ENCODE assay signal across 27 cellular contexts in genomic region chrX:24475480-24475879, GRCh38. TPM values are rescaled to one million over a fixed set of nuclear protein-coding genes. Genes with fewer than 3 reads are reported as not detected.
DNase-seq lines count a peak whose midpoint lies in the region; ATAC-seq, FAIRE-seq and TF ChIP-seq lines count a peak whose summit lies in the region.
"Had no signal": no experiment of that assay in that cellular context is flagged by ENCODE, and none has a peak within 500 bp of the region (broad histone marks: within the 10 kb centered on the region; RNA-seq: fewer than 3 reads in every experiment).

No MANE protein-coding gene starts in this region.

- H3K27ac ChIP-seq in dorsolateral prefrontal cortex (no peak overlapping the region), HepG2 (ENCODE audit: extremely low read length, insufficient read depth, low read length) (no peak overlapping the region)
- H3K27ac ChIP-seq: right atrium auricular region had no signal

- no peak overlapping the region for H2AFZ ChIP-seq in HepG2 (ENCODE audit: low read length)

- intact Hi-C loops in activated CD4-positive, alpha-beta memory T cell treated with anti-CD3 and anti-CD28 coated beads for 36 hours (cut with micrococcal nuclease): loop anchor here (10.0 kb wide), 1 partner anchor 811 kb away; the partner anchor contains the start of gene PRDX4
- intact Hi-C loops in Calu3 (cut with micrococcal nuclease; ENCODE audit: unreplicated experiment): no loop called here
- intact Hi-C loops in dorsolateral prefrontal cortex (cut with DNase I): no loop called here
- intact Hi-C loops in HepG2 (cut with micrococcal nuclease; ENCODE audit: unreplicated experiment): no loop called here

- DNase-seq in activated CD4-positive, alpha-beta memory T cell treated with anti-CD3 and anti-CD28 coated beads for 36 hours: no peak
- DNase-seq in activated CD4-positive, alpha-beta memory T cell treated with anti-CD3 and anti-CD28 coated beads, Interleukin-2, amount 10 ng/mL, durations not matched to agents 7 days and 5 days: no peak
- no peak for DNase-seq in Calu3
- DNase-seq in WTC11 (ENCODE audit: low spot score): no peak
- DNase-seq in memory B cell (ENCODE audit: low spot score in 2 of 2): no peak
- no peak for DNase-seq in dorsolateral prefrontal cortex
- no peak for DNase-seq in SK-N-DZ (ENCODE audit: low spot score)
- no peak for DNase-seq in HepG2 (ENCODE audit: low spot score)
- DNase-seq: activated naive CD8-positive, alpha-beta T cell treated with anti-CD3 and anti-CD28 coated beads for 36 hours; activated T-cell treated with anti-CD3 and anti-CD28 coated beads, Interleukin-2, amount 50 U/mL, for 48 hours; aorta; CD8-positive, alpha-beta T cell; DMS 273 treated with DMSO at 0.1 percent for 48 hours; effector CD8-positive, alpha-beta T cell; NCI-H1048; NCI-H1694; NCI-H446 treated with DMSO at 0.1 percent for 48 hours; NCI-H774; RPMI8226; stimulated activated naive CD8-positive, alpha-beta T cell treated with anti-CD3 and anti-CD28 coated beads, Interleukin-15, Interleukin-2, amounts not matched to agents 100 U/mL and 50 U/mL, for 24 hours had no signal

- ATAC-seq in WTC11 (no peak), memory B cell (ENCODE audit: low read depth) (no peak), HepG2 (no peak)
- ATAC-seq: CD8-positive, alpha-beta T cell; left lobe of liver; stimulated activated naive CD8-positive, alpha-beta T cell treated with anti-CD3 and anti-CD28 coated beads, Interleukin-15, Interleukin-2, amounts not matched to agents 100 U/mL and 50 U/mL, for 24 hours had no signal

- no peaks in the 10 kb centered on the region for H4K20me1 ChIP-seq in HepG2 (ENCODE audit: insufficient read depth, low read length)

- peaks cover 57% of the 10 kb centered on the region for H3K4me1 Mint-ChIP-seq in activated CD4-positive, alpha-beta memory T cell treated with anti-CD3 and anti-CD28 coated beads for 36 hours (ENCODE audit: low read depth)
- peaks cover 68% of the 10 kb centered on the region for H3K4me1 Mint-ChIP-seq in activated CD4-positive, alpha-beta memory T cell treated with anti-CD3 and anti-CD28 coated beads, Interleukin-2, amount 10 ng/mL, durations not matched to agents 7 days and 5 days
- no peaks in the 10 kb centered on the region for H3K4me1 Mint-ChIP-seq in Calu3 (ENCODE audit: low read depth, unreplicated experiment)
- H3K4me1 Mint-ChIP-seq in WTC11: peaks cover 59% of the 10 kb centered on the region
- peaks cover 36% of the 10 kb centered on the region for H3K4me1 Mint-ChIP-seq in memory B cell

- CTCF ChIA-PET in activated CD4-positive, alpha-beta memory T cell treated with anti-CD3 and anti-CD28 coated beads for 36 hours (lab: Charles Lee): no interaction called here
- CTCF ChIA-PET in activated CD4-positive, alpha-beta memory T cell treated with anti-CD3 and anti-CD28 coated beads, Interleukin-2, amount 10 ng/mL, durations not matched to agents 7 days and 5 days (lab: Charles Lee): no interaction called here
- CTCF ChIA-PET in Calu3 (lab: Charles Lee) (no interaction called here), WTC11 (lab: Charles Lee) (no interaction called here), HepG2 (lab: Yijun Ruan, JAX; ENCODE audit: low intra/inter-chr PET ratio, low total read pairs) (no interaction called here)

- no peaks in the 10 kb centered on the region for H3K9me3 ChIP-seq in HepG2 (ENCODE audit: low read length)
- H3K9me3 ChIP-seq: right atrium auricular region, thoracic aorta had no signal

- POLR2A ChIA-PET in activated CD4-positive, alpha-beta memory T cell treated with anti-CD3 and anti-CD28 coated beads for 36 hours (lab: Charles Lee): no interaction called here
- POLR2A ChIA-PET in activated CD4-positive, alpha-beta memory T cell treated with anti-CD3 and anti-CD28 coated beads, Interleukin-2, amount 10 ng/mL, durations not matched to agents 7 days and 5 days (lab: Charles Lee): interaction anchor here (0.7 kb wide), 1 partner anchor 10 kb away, joined by 9 read pairs; the partner anchor contains the start of gene PDK3
- POLR2A ChIA-PET in WTC11 (lab: Charles Lee) (no interaction called here), HepG2 (lab: Yijun Ruan, JAX) (no interaction called here)

- no peaks in the 10 kb centered on the region for H3K36me3 ChIP-seq in HepG2 (replicated peaks in 1 of 2; ENCODE audit: control insufficient read depth in 1 of 2, insufficient read depth in 2 of 2, low read length in 2 of 2)
- H3K36me3 ChIP-seq: right atrium auricular region, thoracic aorta had no signal

- no peak overlapping the region for H3K4me2 ChIP-seq in HepG2 (ENCODE audit: low read depth, low read length)
- H3K4me2 ChIP-seq: smooth muscle cell had no signal

- WGBS in HepG2 (ENCODE audit: low lambda C conversion rate): 91% methylated on average over 6 of the region's 6 CpGs

- no peak for TF ChIP-seq POLR2A in HepG2 (IDR thresholded peaks at IDR 0.05; ENCODE audit: insufficient read depth in 1 of 2, low read depth in 2 of 2, low read length in 2 of 2)

- TF ChIP-seq RAD21 in HepG2 (CRISPR knock-in tag; IDR thresholded peaks at IDR 0.05): no peak

- no peak overlapping the region for H3K9ac ChIP-seq in HepG2 (ENCODE audit: insufficient read depth, low read depth, low read length)

- BruUV-seq in Calu3 (replicated peaks; lab: Mats Ljungman, UMichigan): no TSS peak
- BruUV-seq in HepG2 (replicated peaks; lab: Mats Ljungman, UMichigan): no TSS peak

- TF ChIP-seq CTCF in Calu3 (IDR thresholded peaks at IDR 0.05; ENCODE audit: unreplicated experiment) (no peak), WTC11 (IDR thresholded peaks at IDR 0.05) (no peak), dorsolateral prefrontal cortex (IDR thresholded peaks at IDR 0.05 in 54 of 56, conservative IDR thresholded peaks at IDR 0.05 in 2 of 56; ENCODE audit: low read depth in 1 of 56, partially characterized antibody in 56 of 56) (no peak), HepG2 (CRISPR knock-in tag; IDR thresholded peaks at IDR 0.05) (no peak)

- H3K4me3 ChIP-seq in dorsolateral prefrontal cortex (no peak overlapping the region), HepG2 (replicated peaks in 1 of 3; ENCODE audit: insufficient read depth in 1 of 3, low read depth in 2 of 3, low read length in 3 of 3) (no peak overlapping the region)
- H3K4me3 ChIP-seq: right atrium auricular region, smooth muscle cell, thoracic aorta had no signal

- peak overlapping the region; percentile 51 for H3K27ac Mint-ChIP-seq in activated CD4-positive, alpha-beta memory T cell treated with anti-CD3 and anti-CD28 coated beads for 36 hours
- no peak overlapping the region for H3K27ac Mint-ChIP-seq in activated CD4-positive, alpha-beta memory T cell treated with anti-CD3 and anti-CD28 coated beads, Interleukin-2, amount 10 ng/mL, durations not matched to agents 7 days and 5 days
- peak overlapping the region; percentile 48 for H3K27ac Mint-ChIP-seq in Calu3 (ENCODE audit: unreplicated experiment)
- no peak overlapping the region for H3K27ac Mint-ChIP-seq in WTC11
- H3K27ac Mint-ChIP-seq in memory B cell: peak overlapping the region; percentile 68
- H3K27ac Mint-ChIP-seq: activated naive CD8-positive, alpha-beta T cell treated with anti-CD3 and anti-CD28 coated beads for 36 hours; T-helper 1 cell treated with Interleukin-12 subunit alpha and Interleukin-12 subunit beta and Interleukin-4 antibody, amounts not matched to agents 30 μg/mL and 1 μg/mL, for 36 hours had no signal

- in situ Hi-C loops in HepG2 (cut with HindIII; ENCODE audit: extremely low pct_ligation_motif_present, low pct_unique_long_range_greater_than_20kb): no loop called here

- no peak for FAIRE-seq in HepG2 (lab: Jason Lieb, UNC)
- FAIRE-seq: H1, urothelium cell line had no signal

- no peaks in the 10 kb centered on the region for H3K4me1 ChIP-seq in HepG2 (ENCODE audit: insufficient read depth, low read length)

- H3K4me3 Mint-ChIP-seq in activated CD4-positive, alpha-beta memory T cell treated with anti-CD3 and anti-CD28 coated beads for 36 hours: no peak overlapping the region
- no peak overlapping the region for H3K4me3 Mint-ChIP-seq in activated CD4-positive, alpha-beta memory T cell treated with anti-CD3 and anti-CD28 coated beads, Interleukin-2, amount 10 ng/mL, durations not matched to agents 7 days and 5 days
- H3K4me3 Mint-ChIP-seq in Calu3 (ENCODE audit: low read depth, unreplicated experiment) (no peak overlapping the region), WTC11 (no peak overlapping the region), memory B cell (no peak overlapping the region)
- H3K4me3 Mint-ChIP-seq: activated naive CD8-positive, alpha-beta T cell treated with anti-CD3 and anti-CD28 coated beads for 36 hours; CD8-positive, alpha-beta T cell; T-helper 1 cell treated with Interleukin-12 subunit alpha and Interleukin-12 subunit beta and Interleukin-4 antibody, amounts not matched to agents 30 μg/mL and 1 μg/mL, for 36 hours had no signal

- H3K79me2 ChIP-seq in HepG2 (ENCODE audit: insufficient read depth, low read length): no peaks in the 10 kb centered on the region

- H3K27me3 ChIP-seq in dorsolateral prefrontal cortex: peaks cover 0 to 51% (median 5%) of the 10 kb centered on the region in 45 donors
- H3K27me3 ChIP-seq in HepG2 (ENCODE audit: control insufficient read depth in 1 of 2, insufficient read depth in 2 of 2, low read length in 2 of 2): no peaks in the 10 kb centered on the region
- H3K27me3 ChIP-seq: right atrium auricular region had no signal

- no peak for TF ChIP-seq EP300 in HepG2 (IDR thresholded peaks at IDR 0.05; ENCODE audit: low read depth in 2 of 2, low read length in 2 of 2)
- TF ChIP-seq EP300 in HepG2 (CRISPR knock-in tag; IDR thresholded peaks at IDR 0.05; ENCODE audit: borderline replicate concordance): no peak

- H3K27me3 Mint-ChIP-seq in activated CD4-positive, alpha-beta memory T cell treated with anti-CD3 and anti-CD28 coated beads for 36 hours: no peaks in the 10 kb centered on the region
- no peaks in the 10 kb centered on the region for H3K27me3 Mint-ChIP-seq in activated CD4-positive, alpha-beta memory T cell treated with anti-CD3 and anti-CD28 coated beads, Interleukin-2, amount 10 ng/mL, durations not matched to agents 7 days and 5 days
- no peaks in the 10 kb centered on the region for H3K27me3 Mint-ChIP-seq in Calu3 (ENCODE audit: unreplicated experiment)
- no peaks in the 10 kb centered on the region for H3K27me3 Mint-ChIP-seq in WTC11 (ENCODE audit: low read depth)
- no peaks in the 10 kb centered on the region for H3K27me3 Mint-ChIP-seq in memory B cell
- H3K27me3 Mint-ChIP-seq: activated naive CD8-positive, alpha-beta T cell treated with anti-CD3 and anti-CD28 coated beads for 36 hours had no signal

- H3K36me3 Mint-ChIP-seq in activated CD4-positive, alpha-beta memory T cell treated with anti-CD3 and anti-CD28 coated beads for 36 hours: no peaks in the 10 kb centered on the region
- no peaks in the 10 kb centered on the region for H3K36me3 Mint-ChIP-seq in activated CD4-positive, alpha-beta memory T cell treated with anti-CD3 and anti-CD28 coated beads, Interleukin-2, amount 10 ng/mL, durations not matched to agents 7 days and 5 days (ENCODE audit: low read depth)
- no peaks in the 10 kb centered on the region for H3K36me3 Mint-ChIP-seq in Calu3 (ENCODE audit: insufficient read depth, unreplicated experiment)
- H3K36me3 Mint-ChIP-seq in WTC11: no peaks in the 10 kb centered on the region
- H3K36me3 Mint-ChIP-seq in memory B cell: no peaks in the 10 kb centered on the region
- H3K36me3 Mint-ChIP-seq: CD8-positive, alpha-beta T cell had no signal

- no peaks in the 10 kb centered on the region for H3K9me3 Mint-ChIP-seq in activated CD4-positive, alpha-beta memory T cell treated with anti-CD3 and anti-CD28 coated beads for 36 hours
- no peaks in the 10 kb centered on the region for H3K9me3 Mint-ChIP-seq in activated CD4-positive, alpha-beta memory T cell treated with anti-CD3 and anti-CD28 coated beads, Interleukin-2, amount 10 ng/mL, durations not matched to agents 7 days and 5 days
- no peaks in the 10 kb centered on the region for H3K9me3 Mint-ChIP-seq in Calu3 (ENCODE audit: low read depth, unreplicated experiment)
- H3K9me3 Mint-ChIP-seq in WTC11: peaks cover 6% of the 10 kb centered on the region
- peaks cover 1% of the 10 kb centered on the region for H3K9me3 Mint-ChIP-seq in memory B cell
- H3K9me3 Mint-ChIP-seq: activated naive CD8-positive, alpha-beta T cell treated with anti-CD3 and anti-CD28 coated beads for 36 hours; CD8-positive, alpha-beta T cell; T-helper 1 cell treated with Interleukin-12 subunit alpha and Interleukin-12 subunit beta and Interleukin-4 antibody, amounts not matched to agents 30 μg/mL and 1 μg/mL, for 36 hours had no signal

RNA-seq across cellular contexts. Expression of gene PDK3, which starts 10.4 kb away (rescaled TPM):
- 10 to 100 TPM; 39.8 to 41.3 TPM for total RNA-seq in activated CD4-positive, alpha-beta memory T cell treated with anti-CD3 and anti-CD28 coated beads for 36 hours
- 10 to 100 TPM; 28.0 to 29.0 TPM for total RNA-seq in activated CD4-positive, alpha-beta memory T cell treated with anti-CD3 and anti-CD28 coated beads, Interleukin-2, amount 10 ng/mL, durations not matched to agents 7 days and 5 days
- total RNA-seq in Calu3 (2022): 10.7 and 13.7 TPM in 2 replicates
- total RNA-seq in WTC11 (2021): 34.4 to 38.1 TPM (median 36.8 TPM) in 3 replicates
- 10 to 100 TPM; 17.9 to 81.3 (median 52.4) TPM for total RNA-seq in dorsolateral prefrontal cortex
- 7.9 and 10.1 TPM in 2 replicates for polyA plus RNA-seq in SK-N-DZ (2014; cell fraction: cytosol; rRNA removed)
- 3.2 and 4.1 TPM in 2 replicates for polyA plus RNA-seq in SK-N-DZ (2014; cell fraction: nucleus; rRNA removed)
- total RNA-seq in HepG2 (2016; rRNA removed; fragmentation: Illumina TruSeq; extraction: Trizol): 9.1 and 13.3 TPM in 2 replicates
- 3.8 and 5.6 TPM in 2 replicates for total RNA-seq in HepG2 (2016; cell fraction: cytosol; rRNA removed; fragmentation: Illumina TruSeq; extraction: Trizol; ENCODE audit: low read depth)
- 8.5 and 14.7 TPM in 2 replicates for total RNA-seq in HepG2 (2016; cell fraction: insoluble cytoplasmic fraction; rRNA removed; fragmentation: Illumina TruSeq; extraction: Trizol)
- total RNA-seq in HepG2 (2016; cell fraction: membrane; rRNA removed; fragmentation: Illumina TruSeq; extraction: Trizol): 7.0 and 7.7 TPM in 2 replicates
- total RNA-seq in HepG2 (2016; cell fraction: nucleus; rRNA removed; fragmentation: Illumina TruSeq; extraction: Trizol): 6.3 and 7.8 TPM in 2 replicates
- polyA plus RNA-seq in HepG2 (2011; rRNA removed): 7.3 and 10.5 TPM in 2 replicates
- polyA plus RNA-seq in HepG2 (2011; cell fraction: cytosol; rRNA removed): 6.6 and 7.1 TPM in 2 replicates
- 5.0 and 5.2 TPM in 2 replicates for polyA plus RNA-seq in HepG2 (2011; cell fraction: nucleus; rRNA removed)
- polyA plus RNA-seq in HepG2 (2012): 2.9 and 5.4 TPM in 2 replicates
- polyA plus RNA-seq in HepG2 (2016; cell fraction: cytosol; fragmentation: Illumina TruSeq; extraction: Trizol; ENCODE audit: low read depth): 3.3 and 3.6 TPM in 2 replicates
- 10.0 and 10.1 TPM in 2 replicates for polyA plus RNA-seq in HepG2 (2016; cell fraction: insoluble cytoplasmic fraction; fragmentation: Illumina TruSeq; extraction: Trizol; ENCODE audit: low read depth)
- 5.3 and 5.7 TPM in 2 replicates for polyA plus RNA-seq in HepG2 (2016; cell fraction: membrane; fragmentation: Illumina TruSeq; extraction: Trizol; ENCODE audit: low read depth)
- 3.5 and 5.6 TPM in 2 replicates for polyA plus RNA-seq in HepG2 (2016; cell fraction: nucleus; fragmentation: Illumina TruSeq; extraction: Trizol; ENCODE audit: insufficient read depth, low read depth)
- polyA minus RNA-seq in HepG2 (2011; rRNA and poly(A)+ RNA removed; ENCODE audit: low replicate concordance): 10.5 and 17.1 TPM in 2 replicates
- 11.8 and 13.5 TPM in 2 replicates for polyA minus RNA-seq in HepG2 (2011; cell fraction: cytosol; rRNA and poly(A)+ RNA removed)
- polyA minus RNA-seq in HepG2 (2011; cell fraction: nucleus; rRNA and poly(A)+ RNA removed): 15.2 and 15.5 TPM in 2 replicates

Comparison
In these comparisons a context has a peak if more than half of its experiments do, and no peak if none do; other contexts are left out.
1. H3K27ac Mint-ChIP-seq: peak in activated CD4-positive, alpha-beta memory T cell treated with anti-CD3 and anti-CD28 coated beads for 36 hours (single experiment), Calu3 (single experiment) and memory B cell (single experiment); none in activated CD4-positive, alpha-beta memory T cell treated with anti-CD3 and anti-CD28 coated beads, Interleukin-2, amount 10 ng/mL, durations not matched to agents 7 days and 5 days (single experiment) and WTC11 (single experiment).